Comparison of ENCODE assay signal across 25 cellular contexts in the genomic region with DNA sequence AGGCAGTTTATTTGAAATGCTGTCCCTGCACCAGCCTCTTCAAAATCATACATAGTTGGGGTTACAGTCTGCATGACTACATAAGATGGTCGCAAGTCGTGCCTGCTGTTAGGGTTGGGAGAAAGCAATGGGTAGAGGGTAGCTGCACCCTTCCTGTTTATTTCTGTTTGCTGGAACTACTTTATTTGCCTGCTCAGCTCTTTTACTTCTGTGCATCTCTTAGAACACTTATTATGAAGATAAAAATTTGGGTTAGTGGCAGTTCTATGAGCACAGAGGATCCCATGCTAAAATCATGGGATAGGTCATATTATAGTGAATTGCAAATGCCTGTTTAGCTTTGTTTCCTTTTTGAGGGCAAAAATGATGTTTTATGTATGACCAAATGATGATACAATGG.
"Had no signal": no experiment of that assay in that cellular context is flagged by ENCODE, and none has a peak within 500 bp of the region (broad histone marks: within the 10 kb centered on the region; RNA-seq: fewer than 3 reads in every experiment).

No MANE protein-coding gene starts in this region.

- H3K27ac ChIP-seq: colonic mucosa, epithelial cell of prostate, esophagus squamous epithelium, gastrocnemius medialis, heart right ventricle, left lung, lower lobe of right lung had no signal

- H3K27me3 ChIP-seq: colonic mucosa, esophagus squamous epithelium, gastrocnemius medialis, left lung had no signal

- ATAC-seq: effector memory CD8-positive, alpha-beta T cell; esophagus mucosa; gastrocnemius medialis; heart right ventricle; left cardiac atrium; left lung; left ventricle myocardium superior; lower lobe of right lung; mucosa of descending colon had no signal

- H3K4me1 ChIP-seq: colonic mucosa, esophagus squamous epithelium, gastrocnemius medialis, left lung, lower lobe of right lung had no signal

- H3K9me3 ChIP-seq: colonic mucosa, esophagus squamous epithelium, gastrocnemius medialis, heart right ventricle, left lung, lower lobe of right lung, mucosa of descending colon had no signal

- FAIRE-seq: endometrium, islet of Langerhans, keratinocyte had no signal

- H3K36me3 ChIP-seq: colonic mucosa, esophagus squamous epithelium, gastrocnemius medialis, heart right ventricle, left lung, lower lobe of right lung had no signal

- DNase-seq: colonic mucosa; cortex of kidney; effector CD8-positive, alpha-beta T cell; effector memory CD8-positive, alpha-beta T cell; endodermal cell; erythroblast; esophagus squamous epithelium; foreskin fibroblast; foreskin melanocyte; gastrocnemius medialis; glutamatergic neuron; head of caudate nucleus; heart right ventricle; hippocampal formation; left cardiac atrium; left lung; left ventricle myocardium superior; lower lobe of right lung; mesenchymal stem cell; mucosa of descending colon had no signal

- H3K4me3 ChIP-seq: colonic mucosa, esophagus squamous epithelium, gastrocnemius medialis, heart right ventricle, left lung, lower lobe of right lung, mucosa of descending colon had no signal
